Comparison of ENCODE assay signal across 8 cellular contexts in the genomic region with DNA sequence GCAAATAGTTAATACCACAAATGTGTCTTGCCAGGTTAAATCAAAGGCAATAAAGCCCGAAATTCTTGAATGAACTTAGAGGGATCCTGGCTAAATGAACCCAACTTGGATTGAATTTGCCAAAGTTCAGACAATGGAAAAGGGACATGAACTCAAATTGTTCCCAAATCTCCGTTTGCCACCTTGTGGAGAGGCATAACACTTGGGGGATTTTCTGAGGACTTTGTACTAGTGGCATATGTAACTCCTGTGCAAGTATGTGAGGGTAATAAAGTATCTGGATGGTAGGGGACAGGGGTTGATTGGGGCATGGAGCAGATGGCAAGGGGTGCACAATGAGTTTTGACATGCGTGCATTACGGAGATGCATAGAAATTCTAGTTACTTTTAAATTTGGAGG. TPM values are rescaled to one million over a fixed set of nuclear protein-coding genes. Genes with fewer than 3 reads are reported as not detected.
DNase-seq lines count a peak whose midpoint lies in the region; TF ChIP-seq lines count a peak whose summit lies in the region.

No MANE protein-coding gene starts in this region.

- H3K4me3 ChIP-seq in SK-N-MC (peak overlapping the region; percentile 85), foreskin fibroblast (ENCODE audit: low read depth in 1 of 2, low read length in 2 of 2) (peak overlapping the region; percentile 64 to 91), sigmoid colon (peak overlapping the region in 3 of 4 donors; percentile 61 to 78 (median 69))

- DNase-seq in GM13976 (ENCODE audit: low spot score) (no peak), SK-N-MC (ENCODE audit: low read depth, low spot score) (no peak), foreskin fibroblast (peak in 1 of 2 donors; percentile 24), sigmoid colon (no peak), DMS114 treated with DMSO at 0.1 percent for 48 hours (lab: John Stamatoyannopoulos, UW; ENCODE audit: unreplicated experiment) (no peak), DMS153 treated with DMSO at 0.1 percent for 48 hours (lab: John Stamatoyannopoulos, UW; ENCODE audit: unreplicated experiment) (no peak), NCI-H226 (no peak), NCI-H345 (lab: John Stamatoyannopoulos, UW) (no peak)

- H3K36me3 ChIP-seq in SK-N-MC (ENCODE audit: insufficient read depth, low read length): no peaks in the 10 kb centered on the region
- H3K36me3 ChIP-seq in sigmoid colon: no peaks in the 10 kb centered on the region

- WGBS in sigmoid colon, 2 donors: 38 to 72% methylated on average over 4 of the region's 4 CpGs

- intact Hi-C loops in sigmoid colon (cut with DNase I): loop anchor here (1.0 to 5.0 kb wide), 4 partner anchors 100 to 425 kb away; a partner anchor contains a TSS

- TF ChIP-seq POLR2A in sigmoid colon (IDR thresholded peaks at IDR 0.05): no peak

- peaks cover 0 to 39% (median 24%) of the 10 kb centered on the region in 4 donors for H3K4me1 ChIP-seq in sigmoid colon

- no peaks in the 10 kb centered on the region for H3K27me3 ChIP-seq in sigmoid colon

- H3K27ac ChIP-seq in SK-N-MC: peak overlapping the region; percentile 91
- peak overlapping the region; percentile 90 to 97 (median 96) for H3K27ac ChIP-seq in sigmoid colon

- H3K9me3 ChIP-seq in SK-N-MC (ENCODE audit: low read depth, low read length): no peaks in the 10 kb centered on the region
- H3K9me3 ChIP-seq in sigmoid colon: no peaks in the 10 kb centered on the region

- in situ Hi-C loops in GM13976 (cut with MboI; ENCODE audit: low sequenced_read_pairs, unreplicated experiment): no loop called here

- peak overlapping the region; percentile 86 for H3K9ac ChIP-seq in SK-N-MC (ENCODE audit: insufficient read length)

- TF ChIP-seq CTCF in GM13976 (IDR thresholded peaks at IDR 0.05; ENCODE audit: borderline replicate concordance, control extremely low read depth, extremely low read depth, insufficient read depth, missing control alignments) (peak; percentile 6), foreskin fibroblast (IDR thresholded peaks at IDR 0.05; ENCODE audit: low read depth, low read length) (no peak), sigmoid colon (IDR thresholded peaks at IDR 0.05) (no peak)

- TF ChIP-seq EP300 in sigmoid colon (IDR thresholded peaks at IDR 0.05): no peak

RNA-seq across cellular contexts. Expression of a gene that starts 1.3 kb away (rescaled TPM):
- total RNA-seq in sigmoid colon: 10 to 100 TPM; 30.3 to 39.3 (median 33.8) TPM
- polyA plus RNA-seq in sigmoid colon: 10 to 100 TPM; 12.6 to 14.4 (median 14.1) TPM
